In the genomic region with DNA sequence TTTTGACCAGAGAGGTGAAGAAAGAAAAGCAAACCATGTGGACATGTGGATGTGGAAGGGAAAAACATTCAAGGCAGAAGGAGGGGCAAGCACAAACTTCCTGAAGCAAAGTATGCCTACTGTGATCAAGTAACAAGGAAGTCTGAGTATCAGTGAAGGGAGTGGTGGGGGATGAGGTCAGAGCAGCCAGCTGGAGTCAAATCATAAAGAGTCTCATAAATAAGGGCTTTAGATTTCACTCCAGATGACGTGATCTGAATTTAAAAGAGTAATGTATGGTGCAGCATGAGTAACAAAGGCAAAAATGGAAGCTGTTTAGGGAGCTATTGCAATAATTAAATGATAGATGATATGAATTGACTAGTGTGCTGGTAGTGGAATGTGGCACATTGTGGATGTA, we compare ENCODE assay signal across 26 cellular contexts.
DNase-seq lines count a peak whose midpoint lies in the region; ATAC-seq, FAIRE-seq and TF ChIP-seq lines count a peak whose summit lies in the region.
"Had no signal": no experiment of that assay in that cellular context is flagged by ENCODE, and none has a peak within 500 bp of the region (broad histone marks: within the 10 kb centered on the region; RNA-seq: fewer than 3 reads in every experiment).

No MANE protein-coding gene starts in this region.

- H3K27ac Mint-ChIP-seq in astrocyte (ENCODE audit: unreplicated experiment) = peak overlapping the region; percentile 2
- no peak overlapping the region for H3K27ac Mint-ChIP-seq in activated naive CD8-positive, alpha-beta T cell treated with anti-CD3 and anti-CD28 coated beads, Interleukin-2, amount 50 U/mL, for 24 hours
- H3K27ac Mint-ChIP-seq: activated B cell treated with CpG ODN at 0.5 μM for 24 hours; activated CD4-positive, alpha-beta memory T cell treated with anti-CD3 and anti-CD28 coated beads, Interleukin-2, amount 10 ng/mL, durations not matched to agents 7 days and 5 days; naive thymus-derived CD8-positive, alpha-beta T cell had no signal

- no CpG with 5 or more reads among the region's 1 CpG for WGBS in mesendoderm (ENCODE audit: extremely low coverage, insufficient coverage, low lambda C conversion rate)

- H3K4me2 ChIP-seq in astrocyte (ENCODE audit: low read length) (no peak overlapping the region), mesendoderm (ENCODE audit: low read length) (no peak overlapping the region)
- H3K4me2 ChIP-seq: SK-N-SH had no signal

- no peak overlapping the region for H2BK15ac ChIP-seq in mesendoderm (replicated peaks; ENCODE audit: low read depth)

- no peak overlapping the region for H3K4me3 Mint-ChIP-seq in astrocyte (ENCODE audit: unreplicated experiment)
- H3K4me3 Mint-ChIP-seq in activated naive CD8-positive, alpha-beta T cell treated with anti-CD3 and anti-CD28 coated beads, Interleukin-2, amount 50 U/mL, for 24 hours = no peak overlapping the region
- H3K4me3 Mint-ChIP-seq: activated B cell treated with CpG ODN at 0.5 μM for 24 hours; activated CD4-positive, alpha-beta memory T cell treated with anti-CD3 and anti-CD28 coated beads, Interleukin-2, amount 10 ng/mL, durations not matched to agents 7 days and 5 days; naive thymus-derived CD8-positive, alpha-beta T cell had no signal

- no peak overlapping the region for H2BK120ac ChIP-seq in mesendoderm (ENCODE audit: low read depth, low read length)

- no peaks in the 10 kb centered on the region for H3K36me3 Mint-ChIP-seq in astrocyte (ENCODE audit: low read depth, unreplicated experiment)
- H3K36me3 Mint-ChIP-seq in activated naive CD8-positive, alpha-beta T cell treated with anti-CD3 and anti-CD28 coated beads, Interleukin-2, amount 50 U/mL, for 24 hours (ENCODE audit: low read depth) = no peaks in the 10 kb centered on the region
- H3K36me3 Mint-ChIP-seq: naive thymus-derived CD8-positive, alpha-beta T cell had no signal

- H3K27ac ChIP-seq in astrocyte (ENCODE audit: low read depth, low read length) (no peak overlapping the region), mesendoderm (ENCODE audit: low read depth, low read length) (no peak overlapping the region), ascending aorta (no peak overlapping the region)
- H3K27ac ChIP-seq: parathyroid adenoma, right lobe of liver, RWPE1, upper lobe of left lung had no signal

- peak overlapping the region; percentile 17 for H3K23ac ChIP-seq in mesendoderm (ENCODE audit: low read length)

- H3K4me1 Mint-ChIP-seq in astrocyte (ENCODE audit: low read depth, unreplicated experiment) = peaks cover 13% of the 10 kb centered on the region
- H3K4me1 Mint-ChIP-seq in activated naive CD8-positive, alpha-beta T cell treated with anti-CD3 and anti-CD28 coated beads, Interleukin-2, amount 50 U/mL, for 24 hours = no peaks in the 10 kb centered on the region
- H3K4me1 Mint-ChIP-seq: activated B cell treated with CpG ODN at 0.5 μM for 24 hours; activated CD4-positive, alpha-beta memory T cell treated with anti-CD3 and anti-CD28 coated beads, Interleukin-2, amount 10 ng/mL, durations not matched to agents 7 days and 5 days; naive thymus-derived CD8-positive, alpha-beta T cell had no signal

- peak overlapping the region; percentile 17 for H3K56ac ChIP-seq in mesendoderm (ENCODE audit: low read length)

- FAIRE-seq in astrocyte (lab: Jason Lieb, UNC) = no peak
- FAIRE-seq: endometrium had no signal

- TF ChIP-seq CTCF in astrocyte (IDR thresholded peaks at IDR 0.05; ENCODE audit: insufficient read depth, low read depth, low read length) (no peak), ascending aorta (IDR thresholded peaks at IDR 0.05) (no peak)

- H4K8ac ChIP-seq in mesendoderm (ENCODE audit: low read depth, low read length) = no peak overlapping the region

- H3K4me1 ChIP-seq in astrocyte (ENCODE audit: insufficient read depth, low read length) (no peaks in the 10 kb centered on the region), mesendoderm (ENCODE audit: control insufficient read depth, low read depth, low read length) (no peaks in the 10 kb centered on the region), ascending aorta (no peaks in the 10 kb centered on the region)
- H3K4me1 ChIP-seq: parathyroid adenoma, upper lobe of left lung had no signal

- H3K9ac ChIP-seq in astrocyte (ENCODE audit: low read length) = no peak overlapping the region
- no peak overlapping the region for H3K9ac ChIP-seq in mesendoderm (ENCODE audit: low read length)
- H3K9ac ChIP-seq: parathyroid adenoma, SK-N-SH had no signal

- H3K9me3 Mint-ChIP-seq in astrocyte (ENCODE audit: unreplicated experiment) = no peaks in the 10 kb centered on the region
- H3K9me3 Mint-ChIP-seq in activated naive CD8-positive, alpha-beta T cell treated with anti-CD3 and anti-CD28 coated beads, Interleukin-2, amount 50 U/mL, for 24 hours = no peaks in the 10 kb centered on the region
- H3K9me3 Mint-ChIP-seq: activated B cell treated with CpG ODN at 0.5 μM for 24 hours; activated CD4-positive, alpha-beta memory T cell treated with anti-CD3 and anti-CD28 coated beads, Interleukin-2, amount 10 ng/mL, durations not matched to agents 7 days and 5 days had no signal

- no peaks in the 10 kb centered on the region for H3K27me3 Mint-ChIP-seq in astrocyte (ENCODE audit: low read depth, unreplicated experiment)
- no peaks in the 10 kb centered on the region for H3K27me3 Mint-ChIP-seq in activated naive CD8-positive, alpha-beta T cell treated with anti-CD3 and anti-CD28 coated beads, Interleukin-2, amount 50 U/mL, for 24 hours
- H3K27me3 Mint-ChIP-seq: activated B cell treated with CpG ODN at 0.5 μM for 24 hours; activated CD4-positive, alpha-beta memory T cell treated with anti-CD3 and anti-CD28 coated beads, Interleukin-2, amount 10 ng/mL, durations not matched to agents 7 days and 5 days; naive thymus-derived CD8-positive, alpha-beta T cell had no signal

- no peaks in the 10 kb centered on the region for H3K36me3 ChIP-seq in astrocyte (ENCODE audit: insufficient read depth, low read length)
- no peaks in the 10 kb centered on the region for H3K36me3 ChIP-seq in mesendoderm (ENCODE audit: control insufficient read depth, insufficient read depth, low read length)
- H3K36me3 ChIP-seq in ascending aorta = no peaks in the 10 kb centered on the region
- H3K36me3 ChIP-seq: right lobe of liver, upper lobe of left lung had no signal

- H2AFZ ChIP-seq in astrocyte (ENCODE audit: low read depth, low read length) = no peak overlapping the region
- H2AFZ ChIP-seq: parathyroid adenoma had no signal

- H3K9me3 ChIP-seq in astrocyte (ENCODE audit: insufficient read depth, low read depth, low read length) (no peaks in the 10 kb centered on the region), ascending aorta (no peaks in the 10 kb centered on the region)
- H3K9me3 ChIP-seq: right lobe of liver, SK-N-SH, upper lobe of left lung had no signal

- peak; percentile 25 for DNase-seq in NCI-H82 (lab: John Stamatoyannopoulos, UW)
- no peak for DNase-seq in NCI-H82 treated with DMSO at 0.1 percent for 48 hours (lab: John Stamatoyannopoulos, UW; ENCODE audit: unreplicated experiment)
- DNase-seq in astrocyte (ENCODE audit: low read depth) = no peak
- DNase-seq in mesendoderm = peak; percentile 28
- no peak for DNase-seq in ascending aorta (ENCODE audit: low spot score in 2 of 2)
- DNase-seq in MV-4-11 (lab: John Stamatoyannopoulos, UW) = no peak
- DNase-seq in activated naive CD8-positive, alpha-beta T cell treated with anti-CD3 and anti-CD28 coated beads, Interleukin-2, amount 50 U/mL, for 24 hours = no peak
- no peak for DNase-seq in COLO829 (ENCODE audit: low spot score)
- DNase-seq: activated B cell treated with CpG ODN at 0.5 μM for 24 hours; activated CD4-positive, alpha-beta memory T cell treated with anti-CD3 and anti-CD28 coated beads, Interleukin-2, amount 10 ng/mL, durations not matched to agents 7 days and 5 days; activated gamma-delta T cell treated with Interleukin-2 at 50 U/mL for 16 hours; C1 segment of cervical spinal cord; cortex of kidney; GF-D8; HCEC 1CT; head of caudate nucleus; KG1; naive thymus-derived CD8-positive, alpha-beta T cell; NCI-H187; right lobe of liver; SK-N-SH; upper lobe of left lung had no signal

- no peak for ATAC-seq in activated naive CD8-positive, alpha-beta T cell treated with anti-CD3 and anti-CD28 coated beads, Interleukin-2, amount 50 U/mL, for 24 hours
- ATAC-seq: left lobe of liver; naive thymus-derived CD8-positive, alpha-beta T cell; right lobe of liver had no signal

- no peaks in the 10 kb centered on the region for H3K79me1 ChIP-seq in mesendoderm (ENCODE audit: low read length)

- H3K79me2 ChIP-seq in astrocyte (ENCODE audit: insufficient read depth, low read length) (no peaks in the 10 kb centered on the region), mesendoderm (ENCODE audit: control insufficient read depth, insufficient read depth, low read length) (no peaks in the 10 kb centered on the region)
- H3K79me2 ChIP-seq: parathyroid adenoma had no signal

- H2BK5ac ChIP-seq in mesendoderm (ENCODE audit: low read length) = no peak overlapping the region

- H3K27me3 ChIP-seq in astrocyte (ENCODE audit: insufficient read depth, low read length) (no peaks in the 10 kb centered on the region), mesendoderm (ENCODE audit: insufficient read depth, low read length, poor library complexity) (no peaks in the 10 kb centered on the region), ascending aorta (no peaks in the 10 kb centered on the region)
- H3K27me3 ChIP-seq: right lobe of liver, upper lobe of left lung had no signal

- H3K18ac ChIP-seq in mesendoderm (ENCODE audit: low read length) = no peak overlapping the region

- no peak overlapping the region for H3K4ac ChIP-seq in mesendoderm (ENCODE audit: low read depth, low read length)

- H3K4me3 ChIP-seq in astrocyte (ENCODE audit: insufficient read depth, low read depth, low read length) (no peak overlapping the region), mesendoderm (ENCODE audit: low read length) (no peak overlapping the region), ascending aorta (no peak overlapping the region)
- H3K4me3 ChIP-seq: right lobe of liver, upper lobe of left lung had no signal

- intact Hi-C loops in ascending aorta (cut with DNase I) = no loop called here

- H4K20me1 ChIP-seq in astrocyte (ENCODE audit: insufficient read depth, low read length) = no peaks in the 10 kb centered on the region

- H4K5ac ChIP-seq in mesendoderm (ENCODE audit: low read length) = no peak overlapping the region

- no peak overlapping the region for H2AK5ac ChIP-seq in mesendoderm (ENCODE audit: low read length)

Comparison
In these comparisons a context has a peak if more than half of its experiments do, and no peak if none do; other contexts are left out.
1. DNase-seq: peak in NCI-H82 (single experiment) and mesendoderm (single experiment); none in NCI-H82 treated with DMSO at 0.1 percent for 48 hours (single experiment), astrocyte (single experiment), ascending aorta (0 of 2), MV-4-11 (single experiment), activated naive CD8-positive, alpha-beta T cell treated with anti-CD3 and anti-CD28 coated beads, Interleukin-2, amount 50 U/mL, for 24 hours (single experiment) and COLO829 (single experiment).